ENCODE assay signal across 19 cellular contexts in genomic region chr11:69460540-69461257, GRCh38. TPM values are rescaled to one million over a fixed set of nuclear protein-coding genes. Genes with fewer than 3 reads are reported as not detected.
A peak's percentile ranks its signal among the peaks of the same experiment; 100 is the strongest.
DNase-seq lines count a peak whose midpoint lies in the region; ATAC-seq, FAIRE-seq and TF ChIP-seq lines count a peak whose summit lies in the region.
"Had no signal": no experiment of that assay in that cellular context is flagged by ENCODE, and none has a peak within 500 bp of the region (broad histone marks: within the 10 kb centered on the region; RNA-seq: fewer than 3 reads in every experiment).

No MANE protein-coding gene starts in this region.

- H3K9me3 ChIP-seq in left ventricle myocardium inferior (replicated peaks) (peaks cover 34% of the 10 kb centered on the region), heart left ventricle (peaks cover 0 to 32% (median 14%) of the 10 kb centered on the region in 12 donors), astrocyte (ENCODE audit: insufficient read depth, low read depth, low read length) (peaks cover 20% of the 10 kb centered on the region)

- H3K79me2 ChIP-seq in astrocyte (ENCODE audit: insufficient read depth, low read length), result no peaks in the 10 kb centered on the region

- H3K27me3 ChIP-seq in left ventricle myocardium inferior (ENCODE audit: low read depth) (no peaks in the 10 kb centered on the region), heart left ventricle (no peaks in the 10 kb centered on the region), astrocyte (ENCODE audit: insufficient read depth, low read length) (no peaks in the 10 kb centered on the region)
- H3K27me3 ChIP-seq: tibial artery had no signal

- no peak for TF ChIP-seq POLR2A in heart left ventricle (IDR thresholded peaks at IDR 0.05)

- H3K4me2 ChIP-seq in astrocyte (ENCODE audit: low read length), result peak overlapping the region; percentile 39

- H3K4me1 ChIP-seq in left ventricle myocardium inferior (peaks cover 25% of the 10 kb centered on the region), heart left ventricle (peaks cover 0 to 31% (median 20%) of the 10 kb centered on the region in 12 donors), astrocyte (ENCODE audit: insufficient read depth, low read length) (peaks cover 6% of the 10 kb centered on the region)

- DNase-seq in left ventricle myocardium inferior, result no peak
- DNase-seq in heart left ventricle, result no peak
- peak; percentile 95 for DNase-seq in astrocyte (ENCODE audit: low read depth)
- peak; percentile 92 to 95 for DNase-seq in foreskin fibroblast
- DNase-seq in cerebellar nuclear complex (lab: John Stamatoyannopoulos, UW), result no peak
- DNase-seq in activated CD8-positive, alpha-beta memory T cell treated with anti-CD3 and anti-CD28 coated beads for 24 hours, result no peak
- DNase-seq: 8988T, activated T-cell treated with anti-CD3 and anti-CD28 coated beads for 4 hours, anterior cingulate cortex, MV-4-11, NCI-H510A treated with DMSO at 0.1 percent for 48 hours, tibial artery, WERI-Rb-1 had no signal

- WGBS in heart left ventricle, 4 donors, result 71 to 90% (median 78%) methylated on average over 1 of the region's 1 CpG

- no peaks in the 10 kb centered on the region for H4K20me1 ChIP-seq in astrocyte (ENCODE audit: insufficient read depth, low read length)

- peak overlapping the region; percentile 7 for H3K27ac ChIP-seq in left ventricle myocardium inferior (replicated peaks)
- no peak overlapping the region for H3K27ac ChIP-seq in heart left ventricle
- H3K27ac ChIP-seq in astrocyte (ENCODE audit: low read depth, low read length), result peak overlapping the region; percentile 30
- H3K27ac ChIP-seq: tibial artery, WERI-Rb-1 had no signal

- TF ChIP-seq CTCF in left ventricle myocardium inferior (IDR thresholded peaks at IDR 0.05; ENCODE audit: borderline replicate concordance), result no peak
- no peak for TF ChIP-seq CTCF in heart left ventricle (IDR thresholded peaks at IDR 0.05)
- TF ChIP-seq CTCF in astrocyte (IDR thresholded peaks at IDR 0.05; ENCODE audit: insufficient read depth, low read depth, low read length), result no peak
- no peak for TF ChIP-seq CTCF in foreskin fibroblast (IDR thresholded peaks at IDR 0.05; ENCODE audit: low read depth, low read length)

- peak overlapping the region; percentile 13 for H3K9ac ChIP-seq in astrocyte (ENCODE audit: low read length)

- H3K36me3 ChIP-seq in left ventricle myocardium inferior (no peaks in the 10 kb centered on the region), heart left ventricle (no peaks in the 10 kb centered on the region), astrocyte (ENCODE audit: insufficient read depth, low read length) (no peaks in the 10 kb centered on the region)
- H3K36me3 ChIP-seq: tibial artery, WERI-Rb-1 had no signal

- H3K36me3 Mint-ChIP-seq in astrocyte (ENCODE audit: low read depth, unreplicated experiment), result peaks cover 4% of the 10 kb centered on the region
- H3K36me3 Mint-ChIP-seq in stimulated activated memory B cell treated with anti-CD40 and anti-IgM and Interleukin-4, amounts not matched to agents 10 μg/mL and 1 μg/mL and 100 μg/mL, for 72 hours, result peaks cover 16% of the 10 kb centered on the region

- FAIRE-seq in astrocyte (lab: Jason Lieb, UNC), result no peak
- FAIRE-seq: endometrium had no signal

- peaks cover 18% of the 10 kb centered on the region for H3K27me3 Mint-ChIP-seq in astrocyte (ENCODE audit: low read depth, unreplicated experiment)
- H3K27me3 Mint-ChIP-seq in stimulated activated memory B cell treated with anti-CD40 and anti-IgM and Interleukin-4, amounts not matched to agents 10 μg/mL and 1 μg/mL and 100 μg/mL, for 72 hours, result peaks cover 66% of the 10 kb centered on the region

- H3K9me3 Mint-ChIP-seq in astrocyte (ENCODE audit: unreplicated experiment), result peaks cover 24% of the 10 kb centered on the region
- peaks cover 20% of the 10 kb centered on the region for H3K9me3 Mint-ChIP-seq in stimulated activated memory B cell treated with anti-CD40 and anti-IgM and Interleukin-4, amounts not matched to agents 10 μg/mL and 1 μg/mL and 100 μg/mL, for 72 hours
- H3K9me3 Mint-ChIP-seq: natural killer cell treated with Interleukin-12 subunit alpha and Interleukin-12 subunit beta and Interleukin-15 and Interleukin-18, amount 100 ng/mL, for 72 hours had no signal

- intact Hi-C loops in left ventricle myocardium inferior (cut with micrococcal nuclease) (no loop called here), heart left ventricle (cut with DNase I) (no loop called here)

- no peak overlapping the region for H3K27ac Mint-ChIP-seq in astrocyte (ENCODE audit: unreplicated experiment)
- no peak overlapping the region for H3K27ac Mint-ChIP-seq in stimulated activated memory B cell treated with anti-CD40 and anti-IgM and Interleukin-4, amounts not matched to agents 10 μg/mL and 1 μg/mL and 100 μg/mL, for 72 hours
- H3K27ac Mint-ChIP-seq: natural killer cell treated with Interleukin-12 subunit alpha and Interleukin-12 subunit beta and Interleukin-15 and Interleukin-18, amount 100 ng/mL, for 72 hours had no signal

- peaks cover 12% of the 10 kb centered on the region for H3K4me1 Mint-ChIP-seq in astrocyte (ENCODE audit: low read depth, unreplicated experiment)
- H3K4me1 Mint-ChIP-seq in stimulated activated memory B cell treated with anti-CD40 and anti-IgM and Interleukin-4, amounts not matched to agents 10 μg/mL and 1 μg/mL and 100 μg/mL, for 72 hours, result no peaks in the 10 kb centered on the region

- H2AFZ ChIP-seq in astrocyte (ENCODE audit: low read depth, low read length), result no peak overlapping the region

- H3K4me3 ChIP-seq in left ventricle myocardium inferior (no peak overlapping the region), heart left ventricle (no peak overlapping the region), astrocyte (ENCODE audit: insufficient read depth, low read depth, low read length) (no peak overlapping the region), foreskin fibroblast (ENCODE audit: low read depth in 1 of 2, low read length in 2 of 2) (no peak overlapping the region)
- H3K4me3 ChIP-seq: tibial artery had no signal

- no peak overlapping the region for H3K4me3 Mint-ChIP-seq in astrocyte (ENCODE audit: unreplicated experiment)
- H3K4me3 Mint-ChIP-seq in stimulated activated memory B cell treated with anti-CD40 and anti-IgM and Interleukin-4, amounts not matched to agents 10 μg/mL and 1 μg/mL and 100 μg/mL, for 72 hours, result no peak overlapping the region
- H3K4me3 Mint-ChIP-seq: natural killer cell treated with Interleukin-12 subunit alpha and Interleukin-12 subunit beta and Interleukin-15 and Interleukin-18, amount 100 ng/mL, for 72 hours had no signal

- ATAC-seq in heart left ventricle (no peak), GM21619 (IDR thresholded peaks at IDR 0.05; ENCODE audit: unreplicated experiment) (no peak)
- no peak for ATAC-seq in stimulated activated memory B cell treated with anti-CD40 and anti-IgM and Interleukin-4, amounts not matched to agents 10 μg/mL and 1 μg/mL and 100 μg/mL, for 72 hours
- ATAC-seq: natural killer cell treated with Interleukin-12 subunit alpha and Interleukin-12 subunit beta and Interleukin-15 and Interleukin-18, amount 100 ng/mL, for 72 hours; sciatic nerve had no signal

RNA-seq across cellular contexts. Expression of gene LINC01488, which starts 20.8 kb away (rescaled TPM):
- 0.38 TPM for total RNA-seq in left ventricle myocardium inferior
- total RNA-seq in heart left ventricle, result under 1 TPM in 5 of 9 donors, not detected in 4; 0.04 to 0.42 (median 0.13) TPM
- under 1 TPM in 1 of 2 donors, not detected in 1; 0.23 TPM for polyA plus RNA-seq in heart left ventricle
- not detected in 2 replicates for total RNA-seq in astrocyte
- total RNA-seq: kidney epithelial cell; natural killer cell treated with Interleukin-12 subunit alpha and Interleukin-12 subunit beta and Interleukin-15 and Interleukin-18, amount 100 ng/mL, for 72 hours; sciatic nerve had no signal

Comparison
In these comparisons a context has a peak if more than half of its experiments do, and no peak if none do; other contexts are left out.
1. H3K27ac ChIP-seq: peak in left ventricle myocardium inferior (single experiment) and astrocyte (single experiment); none in heart left ventricle (0 of 12).
2. DNase-seq: peak in astrocyte (single experiment) and foreskin fibroblast (2 of 2); none in left ventricle myocardium inferior (single experiment), heart left ventricle (0 of 5), cerebellar nuclear complex (0 of 2) and activated CD8-positive, alpha-beta memory T cell treated with anti-CD3 and anti-CD28 coated beads for 24 hours (single experiment).